In the genomic region with DNA sequence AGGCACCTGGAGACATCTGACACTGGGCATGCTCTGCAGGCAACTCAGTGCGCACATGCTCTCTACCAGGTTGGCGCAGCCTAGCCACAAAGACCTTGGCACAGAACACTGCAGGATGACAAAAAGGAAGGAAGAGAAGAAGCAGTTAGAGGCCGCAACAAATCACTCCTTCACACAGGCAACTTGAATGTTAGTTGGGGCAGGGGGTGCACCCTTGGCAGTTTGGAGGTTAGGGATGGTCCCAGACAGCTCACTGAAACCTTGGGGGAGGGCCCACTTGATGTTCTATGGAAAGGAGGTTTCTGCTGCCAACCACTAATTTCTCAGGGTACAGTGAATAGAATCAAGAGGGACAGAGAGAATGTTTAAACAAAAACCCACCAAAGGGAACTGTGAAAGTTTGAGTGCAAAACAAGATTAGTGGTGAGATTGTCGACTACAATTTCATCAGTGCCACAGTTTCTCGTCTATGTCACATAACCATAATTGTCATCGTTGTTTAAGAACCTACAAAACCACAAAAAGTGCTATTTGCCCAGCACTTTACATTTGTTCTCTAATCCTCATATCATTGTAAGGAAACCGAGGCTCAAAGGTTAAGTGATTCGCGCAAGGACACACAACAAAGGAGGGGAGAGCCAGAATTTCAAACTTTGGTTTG, we compare ENCODE assay signal across 8 cellular contexts. TPM values are rescaled to one million over a fixed set of nuclear protein-coding genes. Genes with fewer than 3 reads are reported as not detected.
DNase-seq lines count a peak whose midpoint lies in the region; ATAC-seq lines count a peak whose summit lies in the region.

No MANE protein-coding gene starts in this region.

- H3K4me1 ChIP-seq in HUES6 (ENCODE audit: control insufficient read depth, insufficient read depth, low read length) (peaks cover 52% of the 10 kb centered on the region), mesenchymal stem cell (ENCODE audit: control insufficient read depth, insufficient read depth, low read depth, low read length) (peaks cover 7% of the 10 kb centered on the region)

- H3K23ac ChIP-seq in mesenchymal stem cell (ENCODE audit: low read length in 2 of 2) = peak overlapping the region in 1 of 2 experiments; percentile 57

- H3K9ac ChIP-seq in HUES6 (ENCODE audit: low read length) (peak overlapping the region; percentile 26), mesenchymal stem cell (ENCODE audit: low read length) (no peak overlapping the region)

- H2AK5ac ChIP-seq in mesenchymal stem cell (ENCODE audit: low read length, severe bottlenecking) = no peak overlapping the region

- no peak overlapping the region for H2BK120ac ChIP-seq in mesenchymal stem cell (ENCODE audit: low read depth, low read length)

- H3K4me3 ChIP-seq in HUES6 (ENCODE audit: low read depth, low read length) (no peak overlapping the region), mesenchymal stem cell (ENCODE audit: insufficient read depth in 1 of 2, low read depth in 1 of 2, low read length in 2 of 2) (no peak overlapping the region)

- H3K4ac ChIP-seq in mesenchymal stem cell (ENCODE audit: low read depth in 1 of 2, low read length in 2 of 2) = no peak overlapping the region

- no peaks in the 10 kb centered on the region for H3K9me3 ChIP-seq in HUES6 (ENCODE audit: control insufficient read depth, insufficient read depth, low read depth, low read length)
- H3K9me3 ChIP-seq in mesenchymal stem cell (ENCODE audit: control insufficient read depth, low read length) = no peaks in the 10 kb centered on the region

- H4K8ac ChIP-seq in mesenchymal stem cell (ENCODE audit: low read length) = no peak overlapping the region

- H4K91ac ChIP-seq in mesenchymal stem cell (ENCODE audit: low read length) = no peak overlapping the region

- no peak overlapping the region for H2BK15ac ChIP-seq in mesenchymal stem cell (ENCODE audit: low read depth, poor library complexity, severe bottlenecking)

- WGBS in mesenchymal stem cell = 94% methylated on average over 9 of the region's 9 CpGs

- H3K4me2 ChIP-seq in mesenchymal stem cell (ENCODE audit: low read length, poor library complexity, severe bottlenecking) = no peak overlapping the region

- H3K14ac ChIP-seq in mesenchymal stem cell (ENCODE audit: low read length in 2 of 2) = no peak overlapping the region

- H2BK12ac ChIP-seq in mesenchymal stem cell (ENCODE audit: low read length in 2 of 2) = no peak overlapping the region

- H3K27ac ChIP-seq in HUES6 (ENCODE audit: low read depth, low read length) (no peak overlapping the region), mesenchymal stem cell (ENCODE audit: low read length, poor library complexity, severe bottlenecking) (no peak overlapping the region)

- H3K27me3 ChIP-seq in HUES6 (ENCODE audit: control insufficient read depth, insufficient read depth, low read length) = no peaks in the 10 kb centered on the region
- H3K27me3 ChIP-seq in mesenchymal stem cell (ENCODE audit: control insufficient read depth in 1 of 2, insufficient read depth in 1 of 2, low read length in 2 of 2) = no peaks in the 10 kb centered on the region

- peak; percentile 57 for ATAC-seq in GM18907 (IDR thresholded peaks at IDR 0.05; ENCODE audit: unreplicated experiment)

- peak; percentile 17 for DNase-seq in activated naive CD8-positive, alpha-beta T cell treated with anti-CD3 and anti-CD28 coated beads, Interleukin-2, amount 50 U/mL, for 16 hours (ENCODE audit: low read depth, low spot score)
- DNase-seq in stimulated activated CD4-positive, alpha-beta T cell treated with anti-CD3 and anti-CD28 coated beads, Interleukin-12 subunit alpha, Interleukin-12 subunit beta, amount 100 ng/mL, for 48 hours (ENCODE audit: low read depth in 2 of 3, low spot score in 1 of 3) = peak; percentile 54 to 72 (median 57)
- DNase-seq in NCI-H226 = no peak
- no peak for DNase-seq in dermis blood vessel endothelial cell
- DNase-seq in mesenchymal stem cell = no peak
- no peak for DNase-seq in NCI-H2171 (lab: John Stamatoyannopoulos, UW)

- H2BK5ac ChIP-seq in mesenchymal stem cell (ENCODE audit: low read depth, low read length, poor library complexity, severe bottlenecking) = no peak overlapping the region

- peaks cover 7% of the 10 kb centered on the region for H3K36me3 ChIP-seq in HUES6 (ENCODE audit: control insufficient read depth, insufficient read depth, low read length)
- H3K36me3 ChIP-seq in mesenchymal stem cell (ENCODE audit: control insufficient read depth in 1 of 2, insufficient read depth in 2 of 2, low read depth in 1 of 2, low read length in 2 of 2) = peaks cover 4 to 5% of the 10 kb centered on the region in 2 experiments

- no peak overlapping the region for H3K18ac ChIP-seq in mesenchymal stem cell (ENCODE audit: low read depth in 1 of 2, low read length in 2 of 2)

- no peak overlapping the region for H2AFZ ChIP-seq in mesenchymal stem cell (ENCODE audit: low read depth, low read length)

- H3K79me1 ChIP-seq in mesenchymal stem cell (replicated peaks; ENCODE audit: low read length, poor library complexity, severe bottlenecking) = peaks cover 9% of the 10 kb centered on the region

RNA-seq across cellular contexts. Expression of a gene that starts 48.7 kb away (rescaled TPM):
- 81.4 and 90.4 TPM in 2 replicates for total RNA-seq in dermis blood vessel endothelial cell
- 30.2 TPM for polyA plus RNA-seq in mesenchymal stem cell (2013, experiment 1 of 2)
- polyA plus RNA-seq in mesenchymal stem cell (2013, experiment 2 of 2) = 28.7 TPM

Comparison
In these comparisons a context has a peak if more than half of its experiments do, and no peak if none do; other contexts are left out.
1. DNase-seq: peak in activated naive CD8-positive, alpha-beta T cell treated with anti-CD3 and anti-CD28 coated beads, Interleukin-2, amount 50 U/mL, for 16 hours (single experiment) and stimulated activated CD4-positive, alpha-beta T cell treated with anti-CD3 and anti-CD28 coated beads, Interleukin-12 subunit alpha, Interleukin-12 subunit beta, amount 100 ng/mL, for 48 hours (3 of 3); none in NCI-H226 (single experiment), dermis blood vessel endothelial cell (single experiment), mesenchymal stem cell (single experiment) and NCI-H2171 (single experiment).